ENCODE assay signal across 17 cellular contexts in genomic region chr13:76874466-76874865, GRCh38. TPM values are rescaled to one million over a fixed set of nuclear protein-coding genes. Genes with fewer than 3 reads are reported as not detected.
DNase-seq lines count a peak whose midpoint lies in the region; ATAC-seq lines count a peak whose summit lies in the region.
"Had no signal": no experiment of that assay in that cellular context is flagged by ENCODE, and none has a peak within 500 bp of the region (broad histone marks: within the 10 kb centered on the region; RNA-seq: fewer than 3 reads in every experiment).

No MANE protein-coding gene starts in this region.

- H3K9me3 Mint-ChIP-seq in activated T-cell treated with anti-CD3 and anti-CD28 coated beads, Interleukin-2, amount 50 U/mL, for 72 hours: no peaks in the 10 kb centered on the region

- peak; percentile 30 for DNase-seq in NAMALWA (ENCODE audit: low spot score)
- DNase-seq in activated T-cell treated with anti-CD3 and anti-CD28 coated beads, Interleukin-2, amount 50 U/mL, for 72 hours: no peak
- DNase-seq in inferior parietal cortex (ENCODE audit: extremely low spot score): no peak
- no peak for DNase-seq in GM19238 (ENCODE audit: insufficient read length, low spot score)
- DNase-seq in SKM-1 (lab: John Stamatoyannopoulos, UW; ENCODE audit: unreplicated experiment): no peak
- DNase-seq: 8988T; activated naive CD4-positive, alpha-beta T cell treated with Interleukin-2 at 50 U/mL for 16 hours; dermis blood vessel endothelial cell; DND-41; mesendoderm; MG63; retina; WERI-Rb-1 had no signal

- H3K27ac ChIP-seq in BLaER1 treated with 17β-estradiol and CSF1 and Interleukin-3, amounts not matched to agents 10 nM and 100 nM: peak overlapping the region in 7 of 11 experiments; percentile 19 to 72 (median 58); a peak in 12 of 22 replicates
- H3K27ac ChIP-seq: WERI-Rb-1 had no signal

- H3K27me3 ChIP-seq in BLaER1 treated with 17β-estradiol and CSF1 and Interleukin-3, amounts not matched to agents 10 nM and 100 nM: no peaks in the 10 kb centered on the region
- H3K27me3 ChIP-seq: MG63 had no signal

- H4K20me1 ChIP-seq in BLaER1 treated with 17β-estradiol and CSF1 and Interleukin-3, amounts not matched to agents 10 nM and 100 nM: no peaks in the 10 kb centered on the region

- H3K27me3 Mint-ChIP-seq in activated T-cell treated with anti-CD3 and anti-CD28 coated beads, Interleukin-2, amount 50 U/mL, for 72 hours (ENCODE audit: low read depth): peaks cover 6% of the 10 kb centered on the region

- ATAC-seq in GM19455 (IDR thresholded peaks at IDR 0.05; ENCODE audit: unreplicated experiment) (peak; percentile 63), HG02970 (IDR thresholded peaks at IDR 0.05; ENCODE audit: low FRiP score, unreplicated experiment) (peak; percentile 69)
- no peak for ATAC-seq in activated T-cell treated with anti-CD3 and anti-CD28 coated beads, Interleukin-2, amount 50 U/mL, for 72 hours (replicated peaks in 1 of 2)

- peaks cover 5 to 79% (median 42%) of the 10 kb centered on the region in 10 experiments; a peak in 16 of 20 replicates for H3K4me1 ChIP-seq in BLaER1 treated with 17β-estradiol and CSF1 and Interleukin-3, amounts not matched to agents 10 nM and 100 nM
- H3K4me1 ChIP-seq: HAP-1 had no signal

- H3K4me3 Mint-ChIP-seq in activated T-cell treated with anti-CD3 and anti-CD28 coated beads, Interleukin-2, amount 50 U/mL, for 72 hours: no peak overlapping the region

- 0 out of 20 replicates have a peak overlapping the region, but pooled peaks of 1 of the 10 experiments have one; percentile 17 for H3K4me3 ChIP-seq in BLaER1 treated with 17β-estradiol and CSF1 and Interleukin-3, amounts not matched to agents 10 nM and 100 nM
- H3K4me3 ChIP-seq: HAP-1, MG63 had no signal

- H3K36me3 Mint-ChIP-seq in activated T-cell treated with anti-CD3 and anti-CD28 coated beads, Interleukin-2, amount 50 U/mL, for 72 hours (ENCODE audit: insufficient read depth in 2 of 2): no peaks in the 10 kb centered on the region

- H3K36me3 ChIP-seq in BLaER1 treated with 17β-estradiol and CSF1 and Interleukin-3, amounts not matched to agents 10 nM and 100 nM: peaks cover 0 to 10% (median 0%) of the 10 kb centered on the region in 11 experiments; a peak in 4 of 22 replicates
- H3K36me3 ChIP-seq: HAP-1, MG63, WERI-Rb-1 had no signal

- peak overlapping the region in 5 of 11 experiments; percentile 1 to 37 (median 27); a peak in 5 of 22 replicates for H3K9ac ChIP-seq in BLaER1 treated with 17β-estradiol and CSF1 and Interleukin-3, amounts not matched to agents 10 nM and 100 nM

- peaks cover 14% of the 10 kb centered on the region for H3K4me1 Mint-ChIP-seq in activated T-cell treated with anti-CD3 and anti-CD28 coated beads, Interleukin-2, amount 50 U/mL, for 72 hours (ENCODE audit: low read depth)

- peak overlapping the region in 6 of 11 experiments; percentile 18 to 79 (median 62); a peak in 11 of 22 replicates for H3K4me2 ChIP-seq in BLaER1 treated with 17β-estradiol and CSF1 and Interleukin-3, amounts not matched to agents 10 nM and 100 nM

- H3K9me3 ChIP-seq in BLaER1 treated with 17β-estradiol and CSF1 and Interleukin-3, amounts not matched to agents 10 nM and 100 nM (replicated peaks in 1 of 11): peaks cover 0 to 19% (median 0%) of the 10 kb centered on the region in 11 experiments; a peak in 7 of 22 replicates
- H3K9me3 ChIP-seq: HAP-1, MG63 had no signal

- no peak overlapping the region for H3K27ac Mint-ChIP-seq in activated T-cell treated with anti-CD3 and anti-CD28 coated beads, Interleukin-2, amount 50 U/mL, for 72 hours

RNA-seq across cellular contexts. Expression of gene KCTD12, which starts 11.7 kb away (rescaled TPM):
- 1 to 10 TPM; 3.3 to 6.6 TPM for total RNA-seq in activated T-cell treated with anti-CD3 and anti-CD28 coated beads, Interleukin-2, amount 50 U/mL, for 72 hours

Comparison
In these comparisons a context has a peak if more than half of its experiments do, and no peak if none do; other contexts are left out.
1. ATAC-seq: peak in GM19455 (single experiment) and HG02970 (single experiment); none in activated T-cell treated with anti-CD3 and anti-CD28 coated beads, Interleukin-2, amount 50 U/mL, for 72 hours (0 of 2).